In the genomic region with DNA sequence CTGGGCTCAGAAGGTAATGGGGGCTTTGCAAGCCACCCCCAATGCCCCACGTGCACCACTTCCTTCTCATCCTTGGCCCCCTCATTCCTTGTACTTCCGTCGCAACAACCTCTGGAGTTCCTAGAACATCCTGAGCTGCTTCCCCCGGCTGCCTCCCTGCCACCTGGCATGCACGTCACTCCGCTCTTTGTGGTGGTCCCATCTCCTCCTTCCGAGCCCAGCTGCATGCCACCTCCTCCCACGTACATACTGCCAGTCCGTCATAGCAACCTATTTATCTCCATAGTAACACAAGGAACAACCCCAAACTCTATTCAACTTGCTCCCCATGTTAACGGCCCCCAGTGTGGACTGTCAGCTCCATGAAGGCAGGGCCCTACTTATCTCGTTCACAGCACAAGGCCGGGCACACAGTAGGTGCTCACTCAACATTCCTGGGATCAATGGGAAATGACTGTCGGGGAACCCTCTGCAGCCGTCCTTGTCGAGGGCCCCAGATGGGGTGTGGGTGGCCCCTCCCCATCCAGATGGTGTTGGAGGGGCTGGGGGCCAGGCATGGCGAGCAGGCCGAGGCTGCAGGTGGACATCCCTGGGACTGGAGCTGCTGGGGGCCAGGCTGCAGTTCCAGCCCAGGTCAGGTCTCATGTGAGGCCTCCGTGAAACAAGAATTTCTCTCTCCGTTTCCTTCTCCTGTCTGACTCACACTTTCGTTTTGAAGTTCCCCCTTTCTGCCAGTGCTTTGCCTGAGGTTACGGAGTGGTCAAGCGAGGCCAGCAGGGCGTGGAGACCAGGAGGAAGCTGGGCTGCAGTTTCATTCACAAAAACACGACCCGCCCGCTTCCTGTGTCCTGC, we compare ENCODE assay signal across 8 cellular contexts. TPM values are rescaled to one million over a fixed set of nuclear protein-coding genes. Genes with fewer than 3 reads are reported as not detected.
A peak's percentile ranks its signal among the peaks of the same experiment; 100 is the strongest.
DNase-seq lines count a peak whose midpoint lies in the region; ATAC-seq lines count a peak whose summit lies in the region.

No MANE protein-coding gene starts in this region.

- peaks cover 3% of the 10 kb centered on the region for H3K9me3 Mint-ChIP-seq in activated naive CD4-positive, alpha-beta T cell treated with anti-CD3 and anti-CD28 coated beads, Interleukin-2, amount 10 ng/mL, durations not matched to agents 7 days and 5 days

- peaks cover 24% of the 10 kb centered on the region for H3K27me3 Mint-ChIP-seq in activated naive CD4-positive, alpha-beta T cell treated with anti-CD3 and anti-CD28 coated beads, Interleukin-2, amount 10 ng/mL, durations not matched to agents 7 days and 5 days

- peak; percentile 37 for ATAC-seq in HG02610 (IDR thresholded peaks at IDR 0.05; ENCODE audit: unreplicated experiment)

- DNase-seq in DMS53 (lab: John Stamatoyannopoulos, UW) (peak; percentile 45), DMS53 treated with DMSO at 0.1 percent for 48 hours (lab: John Stamatoyannopoulos, UW; ENCODE audit: unreplicated experiment) (no peak), MV-4-11 (lab: John Stamatoyannopoulos, UW) (peak; percentile 96), globus pallidus (ENCODE audit: low spot score) (peak; percentile 68), posterior vena cava (ENCODE audit: low spot score) (peak; percentile 94), NCI-H146 (lab: John Stamatoyannopoulos, UW) (no peak)
- peak; percentile 65 for DNase-seq in activated naive CD4-positive, alpha-beta T cell treated with anti-CD3 and anti-CD28 coated beads, Interleukin-2, amount 10 ng/mL, durations not matched to agents 7 days and 5 days

- H3K36me3 Mint-ChIP-seq in activated naive CD4-positive, alpha-beta T cell treated with anti-CD3 and anti-CD28 coated beads, Interleukin-2, amount 10 ng/mL, durations not matched to agents 7 days and 5 days = peaks cover 2% of the 10 kb centered on the region

- CTCF ChIA-PET in activated naive CD4-positive, alpha-beta T cell treated with anti-CD3 and anti-CD28 coated beads, Interleukin-2, amount 10 ng/mL, durations not matched to agents 7 days and 5 days (lab: Charles Lee) = interaction anchor here (0.8 kb wide), 1 partner anchor 387 kb away, joined by 3 read pairs; no protein-coding TSS in a partner anchor

- peaks cover 72% of the 10 kb centered on the region for H3K4me1 Mint-ChIP-seq in activated naive CD4-positive, alpha-beta T cell treated with anti-CD3 and anti-CD28 coated beads, Interleukin-2, amount 10 ng/mL, durations not matched to agents 7 days and 5 days

- H3K4me3 Mint-ChIP-seq in activated naive CD4-positive, alpha-beta T cell treated with anti-CD3 and anti-CD28 coated beads, Interleukin-2, amount 10 ng/mL, durations not matched to agents 7 days and 5 days = peak overlapping the region; percentile 42

- intact Hi-C loops in posterior vena cava (cut with DNase I) = loop anchor here in 1 of 2 donors (5.0 kb wide), 1 partner anchor 344 kb away; a partner anchor contains a TSS

- H3K27ac Mint-ChIP-seq in activated naive CD4-positive, alpha-beta T cell treated with anti-CD3 and anti-CD28 coated beads, Interleukin-2, amount 10 ng/mL, durations not matched to agents 7 days and 5 days = peak overlapping the region; percentile 84

RNA-seq across cellular contexts. Expression of a gene that starts 4.2 kb away (rescaled TPM):
- total RNA-seq in posterior vena cava = under 1 TPM; 0.46 to 0.57 TPM

Comparison
In these comparisons a context has a peak if more than half of its experiments do, and no peak if none do; other contexts are left out.
1. DNase-seq: peak in DMS53 (single experiment), MV-4-11 (single experiment), activated naive CD4-positive, alpha-beta T cell treated with anti-CD3 and anti-CD28 coated beads, Interleukin-2, amount 10 ng/mL, durations not matched to agents 7 days and 5 days (single experiment), globus pallidus (single experiment) and posterior vena cava (single experiment); none in DMS53 treated with DMSO at 0.1 percent for 48 hours (single experiment) and NCI-H146 (single experiment).